25 cellular contexts compared by ENCODE assay signal in genomic region chr17:43644081-43644480, GRCh38. TPM values are rescaled to one million over a fixed set of nuclear protein-coding genes. Genes with fewer than 3 reads are reported as not detected.
DNase-seq lines count a peak whose midpoint lies in the region; ATAC-seq and TF ChIP-seq lines count a peak whose summit lies in the region.
"Had no signal": no experiment of that assay in that cellular context is flagged by ENCODE, and none has a peak within 500 bp of the region (broad histone marks: within the 10 kb centered on the region; RNA-seq: fewer than 3 reads in every experiment).

No MANE protein-coding gene starts in this region.

- H3K27me3 Mint-ChIP-seq in CD14-positive monocyte (ENCODE audit: low read depth in 3 of 3): peaks cover 18 to 35% (median 21%) of the 10 kb centered on the region in 3 donors

- no peaks in the 10 kb centered on the region for H3K4me1 ChIP-seq in HAP-1

- H3K27ac Mint-ChIP-seq in CD14-positive monocyte: no peak overlapping the region
- H3K27ac Mint-ChIP-seq: CD8-positive, alpha-beta memory T cell had no signal

- in situ Hi-C loops in HAP-1 (cut with MboI; ENCODE audit: low sequenced_read_pairs): no loop called here

- H3K9me3 ChIP-seq in HAP-1: no peaks in the 10 kb centered on the region

- H3K4me3 ChIP-seq in epithelial cell of esophagus (ENCODE audit: low read length) (no peak overlapping the region), dorsolateral prefrontal cortex (no peak overlapping the region), HAP-1 (no peak overlapping the region)
- H3K4me3 ChIP-seq: SK-N-MC had no signal

- H3K4me3 Mint-ChIP-seq in CD14-positive monocyte: peak overlapping the region; percentile 35 to 46

- intact Hi-C loops in CD14-positive monocyte (cut with micrococcal nuclease): no loop called here
- intact Hi-C loops in dorsolateral prefrontal cortex (cut with DNase I): no loop called here

- H3K4me1 Mint-ChIP-seq in CD14-positive monocyte: peaks cover 28% of the 10 kb centered on the region

- DNase-seq in NCI-H524 (lab: John Stamatoyannopoulos, UW) (peak; percentile 11 to 68), NCI-H524 treated with DMSO at 0.1 percent for 48 hours (lab: John Stamatoyannopoulos, UW) (no peak), CD14-positive monocyte (ENCODE audit: low spot score) (no peak), NCI-H2171 (lab: John Stamatoyannopoulos, UW) (peak; percentile 58), epithelial cell of esophagus (ENCODE audit: low read depth) (peak; percentile 30), dorsolateral prefrontal cortex (no peak), HAP-1 (ENCODE audit: low spot score in 2 of 2) (no peak)
- DNase-seq: AML-193; C1 segment of cervical spinal cord; CD8-positive, alpha-beta memory T cell; EL; GF-D8; IMR-90; NCI-H1092 treated with DMSO at 0.1 percent for 48 hours; NCI-H146; NCI-H2081; NCI-H446; NCI-H69; SHP77 treated with DMSO at 0.1 percent for 48 hours had no signal

- no peak for TF ChIP-seq CTCF in CD14-positive monocyte (IDR thresholded peaks at IDR 0.05)
- no peak for TF ChIP-seq CTCF in epithelial cell of esophagus (IDR thresholded peaks at IDR 0.05; ENCODE audit: insufficient read depth, low read depth, low read length, missing control alignments)
- TF ChIP-seq CTCF in dorsolateral prefrontal cortex (IDR thresholded peaks at IDR 0.05 in 54 of 56, conservative IDR thresholded peaks at IDR 0.05 in 2 of 56; ENCODE audit: low read depth in 1 of 56, partially characterized antibody in 56 of 56): no peak

- H3K36me3 ChIP-seq in HAP-1 (replicated peaks): no peaks in the 10 kb centered on the region

- no peaks in the 10 kb centered on the region for H3K36me3 Mint-ChIP-seq in CD14-positive monocyte
- H3K36me3 Mint-ChIP-seq: CD8-positive, alpha-beta memory T cell had no signal

- H3K9me3 Mint-ChIP-seq in CD14-positive monocyte: peaks cover 0 to 3% (median 0%) of the 10 kb centered on the region in 7 donors
- H3K9me3 Mint-ChIP-seq: CD8-positive, alpha-beta memory T cell had no signal

- H3K27me3 ChIP-seq in dorsolateral prefrontal cortex: peaks cover 0 to 31% (median 16%) of the 10 kb centered on the region in 45 donors
- H3K27me3 ChIP-seq in HAP-1 (ENCODE audit: low read depth): no peaks in the 10 kb centered on the region

- H3K27ac ChIP-seq in dorsolateral prefrontal cortex: no peak overlapping the region
- H3K27ac ChIP-seq: KMS-11, RWPE1, SK-N-MC had no signal

- ATAC-seq in HG03432 (IDR thresholded peaks at IDR 0.05; ENCODE audit: unreplicated experiment): no peak

RNA-seq across cellular contexts. Expression of gene MEOX1, which starts 17.6 kb away (rescaled TPM):
- polyA plus RNA-seq in CD14-positive monocyte: under 1 TPM in 1 of 2 donors, not detected in 1; 0.06 TPM
- total RNA-seq in dorsolateral prefrontal cortex: not detected
- total RNA-seq: A172, H4 had no signal

Comparison
In these comparisons a context has a peak if more than half of its experiments do, and no peak if none do; other contexts are left out.
1. DNase-seq: peak in NCI-H524 (2 of 2), NCI-H2171 (single experiment) and epithelial cell of esophagus (single experiment); none in NCI-H524 treated with DMSO at 0.1 percent for 48 hours (single experiment), CD14-positive monocyte (single experiment), dorsolateral prefrontal cortex (0 of 10) and HAP-1 (0 of 2).